ENCODE assay signal across 13 cellular contexts in the genomic region with DNA sequence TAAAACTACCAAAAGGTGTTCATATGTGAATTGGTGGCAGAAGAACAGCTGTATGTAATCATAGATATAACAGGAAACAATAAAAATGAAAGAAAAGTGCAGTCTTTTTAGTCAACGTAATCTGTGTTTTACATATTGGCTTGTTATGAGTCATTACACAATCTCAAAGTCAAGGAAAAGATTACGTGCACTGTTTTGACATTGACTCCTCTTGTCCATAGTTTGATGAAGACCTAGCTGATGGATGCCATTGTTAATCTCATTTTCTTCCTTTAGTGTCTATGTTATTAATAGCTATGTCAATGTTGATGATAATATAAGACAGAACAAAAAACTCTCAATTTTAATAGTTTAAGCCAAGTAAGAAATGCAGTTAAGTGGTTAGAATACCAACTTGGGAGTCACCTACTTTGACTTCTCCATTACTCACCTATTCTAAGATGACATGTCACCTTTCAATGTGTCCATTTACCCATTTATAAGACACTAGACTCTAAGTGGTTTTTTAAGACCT.
DNase-seq lines count a peak whose midpoint lies in the region; ATAC-seq and TF ChIP-seq lines count a peak whose summit lies in the region.
"Had no signal": no experiment of that assay in that cellular context is flagged by ENCODE, and none has a peak within 500 bp of the region (broad histone marks: within the 10 kb centered on the region; RNA-seq: fewer than 3 reads in every experiment).

No MANE protein-coding gene starts in this region.

- ATAC-seq in natural killer cell treated with Interleukin-12 subunit alpha and Interleukin-12 subunit beta and Interleukin-15 and Interleukin-18, amount 100 ng/mL, for 72 hours, result peak; percentile 76 to 90
- ATAC-seq in natural killer cell (no peak), HG02884 (IDR thresholded peaks at IDR 0.05; ENCODE audit: unreplicated experiment) (peak; percentile 55), right lobe of liver (no peak), gastroesophageal sphincter (no peak)
- peak; percentile 90 for ATAC-seq in activated CD8-positive, alpha-beta T cell treated with anti-CD3 and anti-CD28 coated beads for 36 hours
- ATAC-seq: left lung had no signal

- H3K27ac ChIP-seq in right lobe of liver (no peak overlapping the region), gastroesophageal sphincter (no peak overlapping the region)
- H3K27ac ChIP-seq: colonic mucosa, left lung, prostate gland, transverse colon had no signal

- H3K9me3 Mint-ChIP-seq in natural killer cell treated with Interleukin-12 subunit alpha and Interleukin-12 subunit beta and Interleukin-15 and Interleukin-18, amount 100 ng/mL, for 72 hours, result peaks cover 4% of the 10 kb centered on the region
- no peaks in the 10 kb centered on the region for H3K9me3 Mint-ChIP-seq in natural killer cell
- H3K9me3 Mint-ChIP-seq in activated CD8-positive, alpha-beta T cell treated with anti-CD3 and anti-CD28 coated beads for 36 hours, result peaks cover 1% of the 10 kb centered on the region

- DNase-seq in natural killer cell treated with Interleukin-12 subunit alpha and Interleukin-12 subunit beta and Interleukin-15 and Interleukin-18, amount 100 ng/mL, for 72 hours (ENCODE audit: low spot score), result no peak
- DNase-seq in natural killer cell (no peak), COLO829 (ENCODE audit: low spot score) (no peak), right lobe of liver (no peak), UCSD-AML1 (lab: John Stamatoyannopoulos, UW; ENCODE audit: unreplicated experiment) (no peak)
- no peak for DNase-seq in activated CD8-positive, alpha-beta T cell treated with anti-CD3 and anti-CD28 coated beads for 36 hours
- DNase-seq: colonic mucosa, left lung, NCI-H1092 treated with DMSO at 0.1 percent for 48 hours, transverse colon had no signal

- no peaks in the 10 kb centered on the region for H3K9me3 ChIP-seq in right lobe of liver
- H3K9me3 ChIP-seq in gastroesophageal sphincter, result no peaks in the 10 kb centered on the region
- H3K9me3 ChIP-seq: colonic mucosa, left lung, prostate gland, transverse colon had no signal

- peak overlapping the region; percentile 61 for H3K4me3 Mint-ChIP-seq in natural killer cell treated with Interleukin-12 subunit alpha and Interleukin-12 subunit beta and Interleukin-15 and Interleukin-18, amount 100 ng/mL, for 72 hours
- H3K4me3 Mint-ChIP-seq in natural killer cell, result no peak overlapping the region
- no peak overlapping the region for H3K4me3 Mint-ChIP-seq in activated CD8-positive, alpha-beta T cell treated with anti-CD3 and anti-CD28 coated beads for 36 hours

- H3K4me1 ChIP-seq in right lobe of liver (no peaks in the 10 kb centered on the region), gastroesophageal sphincter (no peaks in the 10 kb centered on the region)
- H3K4me1 ChIP-seq: colonic mucosa, left lung, prostate gland, transverse colon had no signal

- intact Hi-C loops in natural killer cell (cut with micrococcal nuclease), result no loop called here
- intact Hi-C loops in activated CD8-positive, alpha-beta T cell treated with anti-CD3 and anti-CD28 coated beads for 36 hours (cut with micrococcal nuclease), result no loop called here
- intact Hi-C loops in right lobe of liver (cut with DNase I), result no loop called here

- H3K36me3 ChIP-seq in right lobe of liver, result no peaks in the 10 kb centered on the region
- H3K36me3 ChIP-seq in gastroesophageal sphincter, result no peaks in the 10 kb centered on the region
- H3K36me3 ChIP-seq: colonic mucosa, left lung, prostate gland, transverse colon had no signal

- H3K27me3 ChIP-seq in right lobe of liver, result no peaks in the 10 kb centered on the region
- H3K27me3 ChIP-seq in gastroesophageal sphincter, result no peaks in the 10 kb centered on the region
- H3K27me3 ChIP-seq: colonic mucosa, left lung, transverse colon had no signal

- H3K4me1 Mint-ChIP-seq in natural killer cell treated with Interleukin-12 subunit alpha and Interleukin-12 subunit beta and Interleukin-15 and Interleukin-18, amount 100 ng/mL, for 72 hours (ENCODE audit: low read depth in 2 of 2), result peaks cover 17 to 26% of the 10 kb centered on the region in 2 donors
- no peaks in the 10 kb centered on the region for H3K4me1 Mint-ChIP-seq in natural killer cell
- H3K4me1 Mint-ChIP-seq in activated CD8-positive, alpha-beta T cell treated with anti-CD3 and anti-CD28 coated beads for 36 hours (ENCODE audit: low read depth), result peaks cover 17% of the 10 kb centered on the region

- peaks cover 0 to 2% of the 10 kb centered on the region in 2 donors for H3K27me3 Mint-ChIP-seq in natural killer cell treated with Interleukin-12 subunit alpha and Interleukin-12 subunit beta and Interleukin-15 and Interleukin-18, amount 100 ng/mL, for 72 hours
- H3K27me3 Mint-ChIP-seq in natural killer cell (ENCODE audit: low read depth in 2 of 2), result no peaks in the 10 kb centered on the region
- no peaks in the 10 kb centered on the region for H3K27me3 Mint-ChIP-seq in activated CD8-positive, alpha-beta T cell treated with anti-CD3 and anti-CD28 coated beads for 36 hours

- CTCF ChIA-PET in activated CD8-positive, alpha-beta T cell treated with anti-CD3 and anti-CD28 coated beads for 36 hours (lab: Charles Lee), result interaction anchor here (1.6 to 2.1 kb wide), 2 partner anchors 10 to 107 kb away, joined by 3 to 10 read pairs; no protein-coding TSS in a partner anchor

- TF ChIP-seq EP300 in gastroesophageal sphincter (IDR thresholded peaks at IDR 0.05), result no peak

- 32% methylated on average over 2 of the region's 2 CpGs for WGBS in right lobe of liver (ENCODE audit: insufficient coverage, low coverage, low lambda C conversion rate, missing lambda C conversion rate)
- WGBS in gastroesophageal sphincter (ENCODE audit: low coverage in 1 of 2), 2 donors, result 39 to 50% methylated on average over 2 of the region's 2 CpGs

- POLR2A ChIA-PET in activated CD8-positive, alpha-beta T cell treated with anti-CD3 and anti-CD28 coated beads for 36 hours (lab: Charles Lee), result no interaction called here

- H3K4me3 ChIP-seq in right lobe of liver, result no peak overlapping the region
- no peak overlapping the region for H3K4me3 ChIP-seq in gastroesophageal sphincter
- H3K4me3 ChIP-seq: colonic mucosa, left lung, prostate gland, transverse colon had no signal

- TF ChIP-seq CTCF in natural killer cell (IDR thresholded peaks at IDR 0.05), result no peak
- TF ChIP-seq CTCF in activated CD8-positive, alpha-beta T cell treated with anti-CD3 and anti-CD28 coated beads for 36 hours (IDR thresholded peaks at IDR 0.05), result no peak
- TF ChIP-seq CTCF in right lobe of liver (IDR thresholded peaks at IDR 0.05), result no peak
- no peak for TF ChIP-seq CTCF in gastroesophageal sphincter (IDR thresholded peaks at IDR 0.05)

- TF ChIP-seq POLR2A in right lobe of liver (IDR thresholded peaks at IDR 0.05) (no peak), gastroesophageal sphincter (IDR thresholded peaks at IDR 0.05) (no peak)

- peak overlapping the region; percentile 78 to 84 for H3K27ac Mint-ChIP-seq in natural killer cell treated with Interleukin-12 subunit alpha and Interleukin-12 subunit beta and Interleukin-15 and Interleukin-18, amount 100 ng/mL, for 72 hours
- no peak overlapping the region for H3K27ac Mint-ChIP-seq in natural killer cell
- peak overlapping the region; percentile 75 for H3K27ac Mint-ChIP-seq in activated CD8-positive, alpha-beta T cell treated with anti-CD3 and anti-CD28 coated beads for 36 hours

- peaks cover 5% of the 10 kb centered on the region for H3K36me3 Mint-ChIP-seq in natural killer cell treated with Interleukin-12 subunit alpha and Interleukin-12 subunit beta and Interleukin-15 and Interleukin-18, amount 100 ng/mL, for 72 hours
- H3K36me3 Mint-ChIP-seq in natural killer cell, result no peaks in the 10 kb centered on the region
- no peaks in the 10 kb centered on the region for H3K36me3 Mint-ChIP-seq in activated CD8-positive, alpha-beta T cell treated with anti-CD3 and anti-CD28 coated beads for 36 hours (ENCODE audit: low read depth)

Comparison
In these comparisons a context has a peak if more than half of its experiments do, and no peak if none do; other contexts are left out.
1. ATAC-seq: peak in natural killer cell treated with Interleukin-12 subunit alpha and Interleukin-12 subunit beta and Interleukin-15 and Interleukin-18, amount 100 ng/mL, for 72 hours (2 of 2), HG02884 (single experiment) and activated CD8-positive, alpha-beta T cell treated with anti-CD3 and anti-CD28 coated beads for 36 hours (single experiment); none in natural killer cell (0 of 3), right lobe of liver (0 of 4) and gastroesophageal sphincter (single experiment).
2. H3K27ac Mint-ChIP-seq: peak in natural killer cell treated with Interleukin-12 subunit alpha and Interleukin-12 subunit beta and Interleukin-15 and Interleukin-18, amount 100 ng/mL, for 72 hours (2 of 2) and activated CD8-positive, alpha-beta T cell treated with anti-CD3 and anti-CD28 coated beads for 36 hours (single experiment); none in natural killer cell (0 of 2).